Comparison of ENCODE assay signal across 2 cellular contexts in genomic region chr13:32079586-32079985, GRCh38.
TF ChIP-seq lines count a peak whose summit lies in the region.

No MANE protein-coding gene starts in this region.

TF ChIP-seq in GM23338, 12 proteins besides CTCF, POLR2A, EP300 and RAD21 (continued from another document):
- TF ChIP-seq ZNF462 (CRISPR knock-in tag; IDR thresholded peaks at IDR 0.05) (no peak), REST (IDR thresholded peaks at IDR 0.05; ENCODE audit: unreplicated experiment) (no peak), ZNF331 (CRISPR knock-in tag; IDR thresholded peaks at IDR 0.05; ENCODE audit: low read depth) (no peak), CREB1 (CRISPR knock-in tag; IDR thresholded peaks at IDR 0.05; ENCODE audit: low read depth) (no peak), EZH2phosphoT487 (IDR thresholded peaks at IDR 0.05; ENCODE audit: unreplicated experiment) (no peak), STAT1 (IDR thresholded peaks at IDR 0.05; ENCODE audit: unreplicated experiment) (no peak)

TF ChIP-seq in WTC11, 78 proteins besides CTCF, POLR2A, EP300 and RAD21 (continued from another document):
- TF ChIP-seq ARID4B (CRISPR knock-in tag; IDR thresholded peaks at IDR 0.05; ENCODE audit: borderline replicate concordance) (no peak), IRF1 (CRISPR knock-in tag; IDR thresholded peaks at IDR 0.05) (no peak)
